Comparison of ENCODE assay signal across 14 cellular contexts in the genomic region with DNA sequence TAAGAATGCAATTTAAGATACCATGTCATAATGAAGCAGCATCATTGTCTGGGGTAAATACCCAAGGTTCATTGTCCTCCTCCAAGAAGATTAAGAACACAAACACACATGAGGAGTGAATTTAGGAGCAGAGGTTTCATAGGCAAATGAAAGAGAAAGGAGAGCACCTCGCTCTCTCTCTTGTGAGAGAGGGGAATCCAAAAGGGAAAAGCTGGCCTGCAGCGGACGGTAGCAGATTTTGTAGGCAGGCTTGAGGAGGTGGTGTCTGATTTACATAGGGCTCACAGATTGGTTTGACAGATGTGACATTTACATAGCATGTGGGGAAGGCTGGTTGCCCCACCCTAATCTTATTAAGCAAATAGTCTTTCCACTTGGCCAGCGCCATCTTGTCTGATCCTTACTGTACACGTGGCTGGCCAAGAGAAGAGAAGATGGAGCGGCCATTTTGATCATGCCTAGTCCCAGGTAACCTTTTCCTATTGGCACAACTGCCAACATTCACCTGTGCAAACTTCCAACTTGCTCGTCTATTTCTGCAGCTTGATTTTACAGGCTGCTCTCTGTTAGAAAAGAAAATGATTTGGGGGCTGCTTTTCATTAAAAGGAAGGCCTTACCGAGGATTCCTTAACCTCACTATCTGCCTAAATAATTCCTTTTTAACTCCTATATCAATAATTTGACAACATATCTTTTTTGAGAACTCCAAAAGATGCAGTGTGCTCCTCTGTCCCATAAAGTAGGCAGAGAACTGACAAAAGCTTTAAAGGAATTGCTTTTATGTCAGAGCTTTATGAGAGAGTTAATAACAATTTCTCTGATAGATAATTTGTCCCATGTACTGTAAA.
"Had no signal": no experiment of that assay in that cellular context is flagged by ENCODE, and none has a peak within 500 bp of the region (broad histone marks: within the 10 kb centered on the region; RNA-seq: fewer than 3 reads in every experiment).

No MANE protein-coding gene starts in this region.

- H3K9me3 ChIP-seq: gastroesophageal sphincter, neutrophil, right atrium auricular region, thyroid gland, vagina had no signal

- H3K27ac ChIP-seq: gastroesophageal sphincter, neutrophil, right atrium auricular region, thyroid gland, vagina had no signal

- H3K27me3 ChIP-seq: gastroesophageal sphincter, neutrophil, right atrium auricular region, thyroid gland, vagina had no signal

- DNase-seq: activated gamma-delta T cell; activated T-cell treated with anti-CD3 and anti-CD28 coated beads, Interleukin-2, amount 50 U/mL, for 4 hours; amygdala; cortex of kidney; effector memory CD4-positive, alpha-beta T cell; left ventricle myocardium superior; small intestine; thyroid gland had no signal

- H3K36me3 ChIP-seq: gastroesophageal sphincter, neutrophil, right atrium auricular region, thyroid gland, vagina had no signal

- H3K4me3 ChIP-seq: gastroesophageal sphincter, right atrium auricular region, thyroid gland, vagina had no signal

- H3K4me1 ChIP-seq: gastroesophageal sphincter, right atrium auricular region, thyroid gland, vagina had no signal

- ATAC-seq: activated CD4-positive, CD25-positive, alpha-beta regulatory T cell treated with anti-CD3 and anti-CD28 coated beads, Interleukin-2, amount 50 U/mL, for 24 hours; activated T-cell treated with anti-CD3 and anti-CD28 coated beads, Interleukin-2, amount 50 U/mL, for 4 hours; gastroesophageal sphincter; left ventricle myocardium superior; stimulated activated effector memory CD8-positive, alpha-beta T cell treated with anti-CD3 and anti-CD28 coated beads, Interleukin-12 subunit alpha, Interleukin-12 subunit beta, amount 100 ng/mL, for 72 hours had no signal
